21 cellular contexts compared by ENCODE assay signal in the genomic region with DNA sequence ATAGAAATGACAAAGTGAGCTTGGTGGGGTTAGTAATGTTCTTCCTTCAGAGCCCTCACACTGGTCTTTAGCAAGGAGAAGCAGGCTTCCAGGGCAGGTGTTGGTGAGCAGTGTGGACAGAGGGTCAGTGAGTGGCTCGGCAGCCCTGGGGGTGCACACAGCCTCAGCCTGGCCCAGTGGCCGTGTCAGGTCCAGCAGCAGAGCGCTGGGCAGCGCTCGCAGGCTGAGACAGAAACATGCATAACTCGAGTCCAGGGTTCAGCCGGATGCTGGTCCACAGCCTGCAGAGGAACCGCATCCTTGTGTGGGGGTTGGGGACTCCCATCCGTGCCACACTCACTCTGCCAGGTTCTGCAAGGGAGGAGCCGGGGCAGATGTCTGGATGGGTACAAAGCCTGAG. TPM values are rescaled to one million over a fixed set of nuclear protein-coding genes. Genes with fewer than 3 reads are reported as not detected.
DNase-seq lines count a peak whose midpoint lies in the region; ATAC-seq, FAIRE-seq and TF ChIP-seq lines count a peak whose summit lies in the region.
"Had no signal": no experiment of that assay in that cellular context is flagged by ENCODE, and none has a peak within 500 bp of the region (broad histone marks: within the 10 kb centered on the region; RNA-seq: fewer than 3 reads in every experiment).

No MANE protein-coding gene starts in this region.

- no peak overlapping the region for H3K4me3 ChIP-seq in OCI-LY7 (ENCODE audit: low read depth, low read length, poor library complexity, severe bottlenecking)
- H3K4me3 ChIP-seq in GM12878, result no peak overlapping the region
- H3K4me3 ChIP-seq in osteoblast (ENCODE audit: insufficient read depth, low read length), result no peak overlapping the region
- H3K4me3 ChIP-seq: SJSA1 had no signal

- H3K9me3 Mint-ChIP-seq in activated T-cell treated with anti-CD3 and anti-CD28 coated beads, Interleukin-2, amount 50 U/mL, for 24 hours, result no peaks in the 10 kb centered on the region
- H3K9me3 Mint-ChIP-seq: CD4-positive, CD25-positive, alpha-beta regulatory T cell had no signal

- H3K4me1 ChIP-seq in OCI-LY7 (ENCODE audit: insufficient read depth, low read length, poor library complexity, severe bottlenecking) (no peaks in the 10 kb centered on the region), GM12878 (ENCODE audit: control insufficient read depth, insufficient read depth, low read length) (no peaks in the 10 kb centered on the region), osteoblast (ENCODE audit: insufficient read depth, low read length) (no peaks in the 10 kb centered on the region)
- H3K4me1 ChIP-seq: SJSA1 had no signal

- POLR2A ChIA-PET in OCI-LY7 (lab: Charles Lee) (interaction anchor here (0.9 kb wide), 1 partner anchor 24 kb away, joined by 3 read pairs; no protein-coding TSS in a partner anchor), GM12878 (lab: Charles Lee) (no interaction called here)

- H3K27me3 Mint-ChIP-seq in activated T-cell treated with anti-CD3 and anti-CD28 coated beads, Interleukin-2, amount 50 U/mL, for 24 hours, result no peaks in the 10 kb centered on the region
- H3K27me3 Mint-ChIP-seq: CD4-positive, CD25-positive, alpha-beta regulatory T cell had no signal

- no peak for TF ChIP-seq EP300 in GM12878 (IDR thresholded peaks at IDR 0.05; ENCODE audit: borderline replicate concordance in 1 of 2, control insufficient read depth in 1 of 2, low read depth in 2 of 2, low read length in 2 of 2)

- TF ChIP-seq CTCF in OCI-LY7 (conservative IDR thresholded peaks at IDR 0.05; ENCODE audit: low read length) (no peak), GM12878 (IDR thresholded peaks at IDR 0.05 in 2 of 3, conservative IDR thresholded peaks at IDR 0.05 in 1 of 3; ENCODE audit: control insufficient read depth in 2 of 3, extremely low read depth in 1 of 3, insufficient read depth in 1 of 3, low read depth in 3 of 3, low read length in 3 of 3) (no peak), osteoblast (IDR thresholded peaks at IDR 0.05; ENCODE audit: extremely low read depth, low read depth, low read length) (no peak), D721Med (IDR thresholded peaks at IDR 0.05; ENCODE audit: insufficient read depth, missing control alignments) (no peak)

- TF ChIP-seq RAD21 in GM12878 (IDR thresholded peaks at IDR 0.05; ENCODE audit: insufficient read depth, low read depth, low read length), result no peak

- H3K27ac ChIP-seq in OCI-LY7 (ENCODE audit: low read depth, low read length, poor library complexity, severe bottlenecking), result no peak overlapping the region
- H3K27ac ChIP-seq in GM12878 (ENCODE audit: control insufficient read depth, insufficient read depth), result no peak overlapping the region
- H3K27ac ChIP-seq in osteoblast (ENCODE audit: low read depth, low read length), result no peak overlapping the region
- H3K27ac ChIP-seq: SJSA1 had no signal

- peaks cover 67% of the 10 kb centered on the region for H3K36me3 ChIP-seq in OCI-LY7 (ENCODE audit: insufficient read depth, low read length)
- peaks cover 7 to 12% of the 10 kb centered on the region in 2 experiments; a peak in 3 of 4 replicates for H3K36me3 ChIP-seq in GM12878 (ENCODE audit: control insufficient read depth in 2 of 2, insufficient read depth in 2 of 2, low read length in 1 of 2)
- H3K36me3 ChIP-seq in osteoblast (ENCODE audit: insufficient read depth, low read length), result peaks cover 30% of the 10 kb centered on the region

- no peak overlapping the region for H2AFZ ChIP-seq in OCI-LY7 (ENCODE audit: low read length)
- H2AFZ ChIP-seq in GM12878 (ENCODE audit: control insufficient read depth, low read depth, low read length), result no peak overlapping the region
- no peak overlapping the region for H2AFZ ChIP-seq in osteoblast (ENCODE audit: low read length)

- intact Hi-C loops in OCI-LY7 (cut with micrococcal nuclease; ENCODE audit: unreplicated experiment) (no loop called here), GM12878 (cut with micrococcal nuclease; ENCODE audit: unreplicated experiment) (no loop called here)

- peaks cover 78% of the 10 kb centered on the region for H3K36me3 Mint-ChIP-seq in activated T-cell treated with anti-CD3 and anti-CD28 coated beads, Interleukin-2, amount 50 U/mL, for 24 hours (ENCODE audit: low read depth)

- no peak for ATAC-seq in GM12878

- H3K4me3 Mint-ChIP-seq in activated T-cell treated with anti-CD3 and anti-CD28 coated beads, Interleukin-2, amount 50 U/mL, for 24 hours, result no peak overlapping the region
- H3K4me3 Mint-ChIP-seq: CD4-positive, CD25-positive, alpha-beta regulatory T cell had no signal

- TF ChIP-seq POLR2A in GM12878 (IDR thresholded peaks at IDR 0.05; ENCODE audit: low read depth, low read length), result 0 out of 2 replicates have a peak, but pooled peaks have one; percentile 18

- CTCF ChIA-PET in OCI-LY7 (lab: Charles Lee; ENCODE audit: unreplicated experiment), result no interaction called here
- CTCF ChIA-PET in GM12878 (lab: Yijun Ruan, JAX), result no interaction called here

- no peak overlapping the region for H3K27ac Mint-ChIP-seq in activated T-cell treated with anti-CD3 and anti-CD28 coated beads, Interleukin-2, amount 50 U/mL, for 24 hours
- H3K27ac Mint-ChIP-seq: CD4-positive, CD25-positive, alpha-beta regulatory T cell had no signal

- no peaks in the 10 kb centered on the region for H3K9me2 ChIP-seq in OCI-LY7 (ENCODE audit: insufficient read depth, low read length)

- FAIRE-seq in GM12878 (lab: Jason Lieb, UNC) (no peak), D721Med (lab: Jason Lieb, UNC) (no peak)
- FAIRE-seq: H54, RCC 7860 had no signal

- DNase-seq in OCI-LY7 (ENCODE audit: low spot score), result no peak
- no peak for DNase-seq in GM12878 (ENCODE audit: low read depth, low spot score)
- DNase-seq in osteoblast (ENCODE audit: insufficient read length, low spot score, missing footprints), result peak; percentile 31
- no peak for DNase-seq in D721Med (ENCODE audit: insufficient read length, low spot score)
- DNase-seq in activated T-cell treated with anti-CD3 and anti-CD28 coated beads, Interleukin-2, amount 50 U/mL, for 24 hours, result no peak
- DNase-seq: CD4-positive, CD25-positive, alpha-beta regulatory T cell; DMS79 treated with DMSO at 0.1 percent for 48 hours; IMR-90; Karpas-422; MV-4-11; NCI-H1694; NCI-H2081; NCI-H2171; NCI-H345; NCI-H524 treated with DMSO at 0.1 percent for 48 hours; NCI-H82 had no signal

- H3K79me2 ChIP-seq in OCI-LY7 (ENCODE audit: insufficient read depth, low read depth, low read length), result no peaks in the 10 kb centered on the region
- no peaks in the 10 kb centered on the region for H3K79me2 ChIP-seq in GM12878 (ENCODE audit: control insufficient read depth, insufficient read depth, low read length)
- no peaks in the 10 kb centered on the region for H3K79me2 ChIP-seq in osteoblast (ENCODE audit: insufficient read depth, low read length)

- WGBS in GM12878 (ENCODE audit: insufficient coverage, insufficient replicate concordance, low lambda C conversion rate, missing lambda C conversion rate), result 94% methylated on average over 9 of the region's 10 CpGs

- H3K9me3 ChIP-seq in OCI-LY7 (ENCODE audit: low read length), result no peaks in the 10 kb centered on the region
- no peaks in the 10 kb centered on the region for H3K9me3 ChIP-seq in GM12878 (replicated peaks; ENCODE audit: control insufficient read depth, insufficient read depth, low read length)
- H3K9me3 ChIP-seq in osteoblast (ENCODE audit: low read depth, low read length), result no peaks in the 10 kb centered on the region
- H3K9me3 ChIP-seq: SJSA1 had no signal

- H4K20me1 ChIP-seq in OCI-LY7 (ENCODE audit: insufficient read depth, low read length), result no peaks in the 10 kb centered on the region
- no peaks in the 10 kb centered on the region for H4K20me1 ChIP-seq in GM12878 (ENCODE audit: control insufficient read depth, insufficient read depth)
- peaks cover 4% of the 10 kb centered on the region for H4K20me1 ChIP-seq in osteoblast (ENCODE audit: insufficient read depth, low read length)

- RAD21 ChIA-PET in GM12878 (lab: Charles Lee; ENCODE audit: unreplicated experiment), result no interaction called here

- SMC1A ChIA-PET in GM12878 (lab: Charles Lee; ENCODE audit: uncharacterized antibody, unreplicated experiment), result interaction anchor here (0.7 kb wide), 1 partner anchor 778 kb away, joined by 3 read pairs; no protein-coding TSS in a partner anchor

- H3K27me3 ChIP-seq in GM12878 (replicated peaks in 1 of 2; ENCODE audit: control insufficient read depth in 2 of 2, insufficient read depth in 2 of 2, low read length in 1 of 2), result no peaks in the 10 kb centered on the region
- no peaks in the 10 kb centered on the region for H3K27me3 ChIP-seq in osteoblast (ENCODE audit: insufficient read depth, low read length)
- H3K27me3 ChIP-seq: SJSA1 had no signal

- TSS peak; percentile 31 for BruUV-seq in OCI-LY7 (replicated peaks; lab: Mats Ljungman, UMichigan)
- no TSS peak for BruUV-seq in GM12878 (replicated peaks; lab: Mats Ljungman, UMichigan)

- peaks cover 2% of the 10 kb centered on the region for H3K4me1 Mint-ChIP-seq in activated T-cell treated with anti-CD3 and anti-CD28 coated beads, Interleukin-2, amount 50 U/mL, for 24 hours (ENCODE audit: low read depth)

- in situ Hi-C loops in GM12878 (cut with MboI), result no loop called here

- H3K9ac ChIP-seq in GM12878 (ENCODE audit: control insufficient read depth, insufficient read depth, low read length), result no peak overlapping the region

- H3K4me2 ChIP-seq in OCI-LY7 (ENCODE audit: low read length) (no peak overlapping the region), GM12878 (ENCODE audit: control insufficient read depth, insufficient read depth) (no peak overlapping the region), osteoblast (ENCODE audit: insufficient read depth, low read length) (no peak overlapping the region)

RNA-seq across cellular contexts. Expression of gene ZNF853, which starts 11.0 kb away (rescaled TPM):
- 0.60 and 0.77 TPM in 2 replicates for total RNA-seq in OCI-LY7 (2014; rRNA removed; shearing (Covaris generic))
- total RNA-seq in OCI-LY7 (2022), result 0.48 and 0.55 TPM in 2 replicates
- total RNA-seq in GM12878 (2013; cell fraction: nucleolus; rRNA removed), result 0.61 and 0.73 TPM in 2 replicates
- total RNA-seq in GM12878 (2014; rRNA removed), result 0.05 and 0.06 TPM in 2 replicates
- 0.04 and 0.05 TPM in 2 replicates for total RNA-seq in GM12878 (2014; rRNA removed; fragmentation: Illumina TruSeq; extraction: Trizol)
- total RNA-seq in GM12878 (2021), result 0.11 and 0.13 TPM in 2 replicates
- polyA plus RNA-seq in GM12878 (2011; ENCODE audit: low read depth), result 0.12 TPM
- 0.17 and 0.26 TPM in 2 replicates for polyA plus RNA-seq in GM12878 (2011; rRNA removed)
- polyA plus RNA-seq in GM12878 (2011; cell fraction: cytosol; rRNA removed), result 0.25 and 0.33 TPM in 2 replicates
- polyA plus RNA-seq in GM12878 (2011; cell fraction: nucleus; rRNA removed), result 0.22 and 0.27 TPM in 2 replicates
- 0.19 and 0.25 TPM in 2 replicates for polyA plus RNA-seq in GM12878 (2012)
- 0.04 and 0.05 TPM in 2 replicates for polyA plus RNA-seq in GM12878 (2014; fragmentation: Illumina TruSeq; extraction: Trizol)
- not detected for polyA plus RNA-seq in GM12878 (2014; fragmentation: Nextera tagmentation; extraction: Ambion mirVana)
- 0.05 TPM in 1 of 2 replicates, not detected in the other for polyA plus RNA-seq in GM12878 (2014; rRNA removed)
- polyA plus RNA-seq in GM12878 (2016; fragmentation: Nextera tagmentation; extraction: Ambion mirVana), result under 1 TPM in 1 of 2 experiments, not detected in 1; 0.04 TPM
- polyA minus RNA-seq in GM12878 (2011; rRNA and poly(A)+ RNA removed), result 0.29 and 0.46 TPM in 2 replicates
- polyA minus RNA-seq in GM12878 (2011; cell fraction: cytosol; rRNA and poly(A)+ RNA removed), result 0.21 and 0.40 TPM in 2 replicates
- 0.12 TPM in 1 of 2 replicates, not detected in the other for polyA minus RNA-seq in GM12878 (2011; cell fraction: nucleus; rRNA and poly(A)+ RNA removed)
- under 0.01 TPM in 2 replicates for total RNA-seq in osteoblast

RNA-seq across cellular contexts. Expression of gene INTS15, which starts 14.6 kb away (rescaled TPM):
- total RNA-seq in OCI-LY7 (2014; rRNA removed; shearing (Covaris generic)), result 27.2 and 33.0 TPM in 2 replicates
- total RNA-seq in OCI-LY7 (2022) (38.8 and 40.9 TPM in 2 replicates), GM12878 (2014; rRNA removed) (25.4 and 28.9 TPM in 2 replicates), GM12878 (2014; rRNA removed; fragmentation: Illumina TruSeq; extraction: Trizol) (11.2 and 11.4 TPM in 2 replicates), GM12878 (2021) (25.4 and 28.2 TPM in 2 replicates), osteoblast (11.9 and 13.0 TPM in 2 replicates)
- 29.3 and 43.0 TPM in 2 replicates for total RNA-seq in GM12878 (2013; cell fraction: nucleolus; rRNA removed)
- 5.8 TPM for polyA plus RNA-seq in GM12878 (2011; ENCODE audit: low read depth)
- polyA plus RNA-seq in GM12878 (2011; rRNA removed) (13.2 and 18.5 TPM in 2 replicates), GM12878 (2014; fragmentation: Illumina TruSeq; extraction: Trizol) (25.3 and 27.2 TPM in 2 replicates), GM12878 (2014; fragmentation: Nextera tagmentation; extraction: Ambion mirVana) (1 to 10 TPM in 1 of 2 experiments, under 1 TPM in 1; 0.89 to 2.4 TPM), GM12878 (2014; rRNA removed) (26.9 and 28.1 TPM in 2 replicates), GM12878 (2016; fragmentation: Nextera tagmentation; extraction: Ambion mirVana) (10 to 100 TPM; 14.9 to 15.1 TPM)
- 28.0 and 32.3 TPM in 2 replicates for polyA plus RNA-seq in GM12878 (2011; cell fraction: cytosol; rRNA removed)
- 34.2 and 49.2 TPM in 2 replicates for polyA plus RNA-seq in GM12878 (2011; cell fraction: nucleus; rRNA removed)
- polyA plus RNA-seq in GM12878 (2012), result 13.2 and 20.1 TPM in 2 replicates
- 8.1 and 22.3 TPM in 2 replicates for polyA minus RNA-seq in GM12878 (2011; rRNA and poly(A)+ RNA removed)
- 8.2 and 10.6 TPM in 2 replicates for polyA minus RNA-seq in GM12878 (2011; cell fraction: cytosol; rRNA and poly(A)+ RNA removed)
- polyA minus RNA-seq in GM12878 (2011; cell fraction: nucleus; rRNA and poly(A)+ RNA removed), result 10.9 and 11.7 TPM in 2 replicates

RNA-seq across cellular contexts. Expression of gene ZDHHC4, which starts 27.2 kb away (rescaled TPM):
- 60.7 and 76.4 TPM in 2 replicates for total RNA-seq in OCI-LY7 (2014; rRNA removed; shearing (Covaris generic))
- total RNA-seq in OCI-LY7 (2022) (92.7 and 110 TPM in 2 replicates), GM12878 (2014; rRNA removed) (31.1 and 36.0 TPM in 2 replicates), GM12878 (2014; rRNA removed; fragmentation: Illumina TruSeq; extraction: Trizol) (30.6 and 31.2 TPM in 2 replicates), GM12878 (2021) (31.8 and 34.0 TPM in 2 replicates), osteoblast (51.0 and 61.6 TPM in 2 replicates)
- total RNA-seq in GM12878 (2013; cell fraction: nucleolus; rRNA removed), result 61.3 and 61.7 TPM in 2 replicates
- polyA plus RNA-seq in GM12878 (2011; ENCODE audit: low read depth), result 40.0 TPM
- polyA plus RNA-seq in GM12878 (2011; rRNA removed) (63.2 and 74.3 TPM in 2 replicates), GM12878 (2014; fragmentation: Illumina TruSeq; extraction: Trizol) (25.5 and 35.6 TPM in 2 replicates), GM12878 (2014; fragmentation: Nextera tagmentation; extraction: Ambion mirVana) (10 to 100 TPM; 34.5 to 37.9 TPM), GM12878 (2014; rRNA removed) (31.1 and 35.6 TPM in 2 replicates), GM12878 (2016; fragmentation: Nextera tagmentation; extraction: Ambion mirVana) (10 to 100 TPM; 38.4 to 43.1 TPM)
- polyA plus RNA-seq in GM12878 (2011; cell fraction: cytosol; rRNA removed), result 82.6 and 102 TPM in 2 replicates
- 80.2 and 96.9 TPM in 2 replicates for polyA plus RNA-seq in GM12878 (2011; cell fraction: nucleus; rRNA removed)
- polyA plus RNA-seq in GM12878 (2012), result 41.3 and 42.0 TPM in 2 replicates
- 122 and 141 TPM in 2 replicates for polyA minus RNA-seq in GM12878 (2011; rRNA and poly(A)+ RNA removed)
- polyA minus RNA-seq in GM12878 (2011; cell fraction: cytosol; rRNA and poly(A)+ RNA removed), result 17.1 and 17.8 TPM in 2 replicates
- 35.7 and 46.0 TPM in 2 replicates for polyA minus RNA-seq in GM12878 (2011; cell fraction: nucleus; rRNA and poly(A)+ RNA removed)

RNA-seq across cellular contexts. Expression of gene ZNF316, which starts 32.7 kb away (rescaled TPM):
- 17.1 and 18.1 TPM in 2 replicates for total RNA-seq in OCI-LY7 (2014; rRNA removed; shearing (Covaris generic))
- total RNA-seq in OCI-LY7 (2022), result 34.2 and 37.5 TPM in 2 replicates
- 42.1 and 54.6 TPM in 2 replicates for total RNA-seq in GM12878 (2013; cell fraction: nucleolus; rRNA removed)
- 10.4 and 12.8 TPM in 2 replicates for total RNA-seq in GM12878 (2014; rRNA removed)
- total RNA-seq in GM12878 (2014; rRNA removed; fragmentation: Illumina TruSeq; extraction: Trizol), result 4.3 and 5.4 TPM in 2 replicates
- total RNA-seq in GM12878 (2021), result 22.7 and 28.9 TPM in 2 replicates
- 7.2 TPM for polyA plus RNA-seq in GM12878 (2011; ENCODE audit: low read depth)
- polyA plus RNA-seq in GM12878 (2011; rRNA removed), result 12.5 and 13.8 TPM in 2 replicates
- polyA plus RNA-seq in GM12878 (2011; cell fraction: cytosol; rRNA removed), result 8.4 and 13.7 TPM in 2 replicates
- 66.9 and 83.1 TPM in 2 replicates for polyA plus RNA-seq in GM12878 (2011; cell fraction: nucleus; rRNA removed)
- 21.4 and 26.2 TPM in 2 replicates for polyA plus RNA-seq in GM12878 (2012)
- polyA plus RNA-seq in GM12878 (2014; fragmentation: Illumina TruSeq; extraction: Trizol), result 6.1 and 9.2 TPM in 2 replicates
- polyA plus RNA-seq in GM12878 (2014; fragmentation: Nextera tagmentation; extraction: Ambion mirVana), result under 1 TPM; 0.03 to 0.26 TPM
- 15.1 and 19.3 TPM in 2 replicates for polyA plus RNA-seq in GM12878 (2014; rRNA removed)
- polyA plus RNA-seq in GM12878 (2016; fragmentation: Nextera tagmentation; extraction: Ambion mirVana), result 1 to 10 TPM in 1 of 2 experiments, under 1 TPM in 1; 0.30 to 1.1 TPM
- 4.6 and 8.1 TPM in 2 replicates for polyA minus RNA-seq in GM12878 (2011; rRNA and poly(A)+ RNA removed)
- polyA minus RNA-seq in GM12878 (2011; cell fraction: cytosol; rRNA and poly(A)+ RNA removed), result 4.3 and 7.5 TPM in 2 replicates
- 8.0 and 12.3 TPM in 2 replicates for polyA minus RNA-seq in GM12878 (2011; cell fraction: nucleus; rRNA and poly(A)+ RNA removed)
- total RNA-seq in osteoblast, result 12.4 and 14.1 TPM in 2 replicates

RNA-seq across cellular contexts. Expression of gene GRID2IP, which starts 53.2 kb away (rescaled TPM):
- total RNA-seq in OCI-LY7 (2014; rRNA removed; shearing (Covaris generic)), result 0.16 and 0.23 TPM in 2 replicates
- total RNA-seq in OCI-LY7 (2022) (0.32 and 0.41 TPM in 2 replicates), GM12878 (2014; rRNA removed) (0.05 TPM in 1 of 2 replicates, not detected in the other), GM12878 (2014; rRNA removed; fragmentation: Illumina TruSeq; extraction: Trizol) (not detected in 2 replicates), GM12878 (2021) (not detected in 2 replicates), osteoblast (under 0.01 TPM in 1 of 2 replicates, not detected in the other)
- 0.10 TPM in 1 of 2 replicates, not detected in the other for total RNA-seq in GM12878 (2013; cell fraction: nucleolus; rRNA removed)
- polyA plus RNA-seq in GM12878 (2011; ENCODE audit: low read depth), result not detected
- polyA plus RNA-seq in GM12878 (2011; rRNA removed) (not detected in 2 replicates), GM12878 (2014; fragmentation: Illumina TruSeq; extraction: Trizol) (not detected in 2 replicates), GM12878 (2014; fragmentation: Nextera tagmentation; extraction: Ambion mirVana) (not detected), GM12878 (2014; rRNA removed) (not detected in 2 replicates), GM12878 (2016; fragmentation: Nextera tagmentation; extraction: Ambion mirVana) (not detected)
- not detected in 2 replicates for polyA plus RNA-seq in GM12878 (2011; cell fraction: cytosol; rRNA removed)
- 0.06 and 0.10 TPM in 2 replicates for polyA plus RNA-seq in GM12878 (2011; cell fraction: nucleus; rRNA removed)
- 0.06 TPM in 1 of 2 replicates, not detected in the other for polyA plus RNA-seq in GM12878 (2012)
- polyA minus RNA-seq in GM12878 (2011; rRNA and poly(A)+ RNA removed), result not detected in 2 replicates
- not detected in 2 replicates for polyA minus RNA-seq in GM12878 (2011; cell fraction: cytosol; rRNA and poly(A)+ RNA removed)
- polyA minus RNA-seq in GM12878 (2011; cell fraction: nucleus; rRNA and poly(A)+ RNA removed), result 0.12 TPM in 1 of 2 replicates, not detected in the other
- total RNA-seq: A673, IMR-90, SJSA1 had no signal
- polyA plus RNA-seq: BJ, IMR-90 had no signal
